ENCODE assay signal across 11 cellular contexts in the genomic region with DNA sequence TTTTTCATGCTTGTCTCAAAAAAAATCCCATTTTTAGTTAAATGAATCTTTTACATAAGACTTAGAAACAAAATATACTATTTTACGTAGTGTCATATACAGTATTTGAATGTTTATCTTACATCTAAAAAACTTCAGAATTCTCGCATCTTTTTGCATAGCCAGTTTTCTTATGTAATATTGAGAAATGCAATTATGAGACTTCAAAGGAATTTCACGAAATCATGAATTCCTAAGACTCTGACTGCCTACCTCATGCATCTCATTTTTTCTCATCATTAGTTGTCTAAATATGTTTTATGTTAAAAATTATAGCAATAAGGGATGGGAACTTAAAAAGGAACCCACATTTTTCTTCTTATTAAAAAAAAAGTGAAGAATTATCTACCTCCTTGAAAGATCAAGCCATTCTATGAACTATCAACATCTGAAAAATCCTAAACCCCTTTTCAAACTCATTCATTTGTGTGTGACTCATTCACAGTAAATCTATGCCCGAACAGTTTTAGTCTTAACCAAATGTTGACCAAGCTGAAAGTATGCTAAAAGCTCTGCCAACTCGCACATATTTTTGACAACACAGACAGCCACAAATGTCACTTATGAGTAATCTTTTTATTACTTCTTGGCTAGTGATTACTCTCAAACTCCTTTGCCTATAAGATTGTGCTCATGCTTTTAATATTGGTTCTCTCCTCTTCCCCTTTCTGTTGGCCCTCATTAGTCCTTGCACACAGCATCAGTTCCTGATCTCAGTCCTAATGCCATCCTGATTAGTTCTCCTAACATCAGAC.
DNase-seq lines count a peak whose midpoint lies in the region; ATAC-seq, FAIRE-seq and TF ChIP-seq lines count a peak whose summit lies in the region.
"Had no signal": no experiment of that assay in that cellular context is flagged by ENCODE, and none has a peak within 500 bp of the region (broad histone marks: within the 10 kb centered on the region; RNA-seq: fewer than 3 reads in every experiment).

No MANE protein-coding gene starts in this region.

- peak overlapping the region; percentile 55 for H3K4me2 ChIP-seq in PC-3 (ENCODE audit: low read length)

- DNase-seq in PC-3 (peak; percentile 94), kidney tubule cell (ENCODE audit: low spot score) (peak; percentile 97), caudate nucleus (lab: John Stamatoyannopoulos, UW) (no peak), frontal cortex (ENCODE audit: low spot score in 2 of 2) (no peak), GM13977 (ENCODE audit: low spot score) (no peak)
- no peak for DNase-seq in stimulated activated CD4-positive, alpha-beta T cell treated with anti-CD3 and anti-CD28 coated beads, Interleukin-4, amount 100 ng/mL, for 24 hours
- DNase-seq: activated CD4-positive, alpha-beta T cell treated with anti-CD3 and anti-CD28 coated beads, Interleukin-2, amount 50 U/mL, for 4 hours; glutamatergic neuron had no signal

- H3K27me3 ChIP-seq in PC-3 (ENCODE audit: low read length) = no peaks in the 10 kb centered on the region

- H3K9ac ChIP-seq in PC-3 (ENCODE audit: low read length) = no peak overlapping the region

- H3K9me2 ChIP-seq in PC-3 (replicated peaks; ENCODE audit: low read length) = no peaks in the 10 kb centered on the region

- H3F3A ChIP-seq in PC-3 (ENCODE audit: low read length, unreplicated experiment) = peaks cover 6% of the 10 kb centered on the region

- no TSS peak for BruUV-seq in PC-3 (replicated peaks; lab: Mats Ljungman, UMichigan)

- POLR2A ChIA-PET in PC-3 (lab: Charles Lee; ENCODE audit: unreplicated experiment) = no interaction called here

- no peaks in the 10 kb centered on the region for H3K9me3 ChIP-seq in PC-3 (ENCODE audit: low read length)

- peak overlapping the region; percentile 26; the same call in 1 of the 2 replicates for H3K4me3 ChIP-seq in PC-3 (ENCODE audit: low read length)

- H3K27ac ChIP-seq in PC-3 (ENCODE audit: low read length) (peak overlapping the region; percentile 51), caudate nucleus (ENCODE audit: low read depth, low read length) (no peak overlapping the region)

- CTCF ChIA-PET in PC-3 (lab: Charles Lee) = no interaction called here

- H3K79me2 ChIP-seq in PC-3 (ENCODE audit: low read length) = no peaks in the 10 kb centered on the region

- FAIRE-seq in frontal cortex (lab: Jason Lieb, UNC) = no peak
- FAIRE-seq: H1 had no signal

- H3K36me3 ChIP-seq in PC-3 (ENCODE audit: low read depth, low read length) = no peaks in the 10 kb centered on the region

- intact Hi-C loops in PC-3 (cut with micrococcal nuclease) = loop anchor here (1.0 kb wide), 3 partner anchors 31 to 524 kb away; no protein-coding TSS in a partner anchor

- no peaks in the 10 kb centered on the region for H4K20me1 ChIP-seq in PC-3 (ENCODE audit: low read length)

- H3K4me1 ChIP-seq in PC-3 (ENCODE audit: insufficient read depth, low read length) = peaks cover 34% of the 10 kb centered on the region

- in situ Hi-C loops in GM13977 (cut with MboI; ENCODE audit: low pct_unique_long_range_greater_than_20kb, low sequenced_read_pairs, unreplicated experiment) = no loop called here

- ATAC-seq in GM18499 (IDR thresholded peaks at IDR 0.05; ENCODE audit: insufficient read depth, unreplicated experiment) (peak; percentile 91), HG02642 (IDR thresholded peaks at IDR 0.05; ENCODE audit: poor library complexity, unreplicated experiment) (peak; percentile 74), PC-3 (peak; percentile 91)

- TF ChIP-seq CTCF in PC-3 (conservative IDR thresholded peaks at IDR 0.05; ENCODE audit: low read depth, low read length) (no peak), GM13977 (IDR thresholded peaks at IDR 0.05; ENCODE audit: extremely low read depth, insufficient read depth, missing control alignments) (no peak)

- no peak overlapping the region for H2AFZ ChIP-seq in PC-3 (ENCODE audit: low read length)

Comparison
In these comparisons a context has a peak if more than half of its experiments do, and no peak if none do; other contexts are left out.
1. DNase-seq: peak in PC-3 (single experiment) and kidney tubule cell (single experiment); none in caudate nucleus (0 of 61), stimulated activated CD4-positive, alpha-beta T cell treated with anti-CD3 and anti-CD28 coated beads, Interleukin-4, amount 100 ng/mL, for 24 hours (single experiment), frontal cortex (0 of 2) and GM13977 (single experiment).
2. Peak in every context shown above with its lines, with median percentiles within 50 percentile points of each other: ATAC-seq.